1 cellular context compared by ENCODE assay signal in the genomic region with DNA sequence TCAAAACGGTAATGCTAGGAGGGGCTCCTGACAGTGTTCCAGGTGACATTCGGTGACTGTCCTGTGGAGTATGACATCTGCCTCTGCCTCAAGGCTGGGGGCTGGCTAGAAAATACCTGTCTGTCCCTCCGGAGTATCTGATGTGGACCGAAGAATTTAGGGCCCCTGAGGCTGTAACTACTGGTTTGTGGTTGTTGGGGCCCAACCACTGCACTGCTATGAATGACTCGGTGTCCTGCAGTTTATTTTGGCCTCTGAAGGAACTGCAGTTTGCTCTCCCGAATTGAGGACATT.
TF ChIP-seq lines count a peak whose summit lies in the region.

No MANE protein-coding gene starts in this region.

TF ChIP-seq in GM23338, 12 proteins besides CTCF, POLR2A, EP300 and RAD21 (continued from another document):
- TF ChIP-seq, protein P1, sequence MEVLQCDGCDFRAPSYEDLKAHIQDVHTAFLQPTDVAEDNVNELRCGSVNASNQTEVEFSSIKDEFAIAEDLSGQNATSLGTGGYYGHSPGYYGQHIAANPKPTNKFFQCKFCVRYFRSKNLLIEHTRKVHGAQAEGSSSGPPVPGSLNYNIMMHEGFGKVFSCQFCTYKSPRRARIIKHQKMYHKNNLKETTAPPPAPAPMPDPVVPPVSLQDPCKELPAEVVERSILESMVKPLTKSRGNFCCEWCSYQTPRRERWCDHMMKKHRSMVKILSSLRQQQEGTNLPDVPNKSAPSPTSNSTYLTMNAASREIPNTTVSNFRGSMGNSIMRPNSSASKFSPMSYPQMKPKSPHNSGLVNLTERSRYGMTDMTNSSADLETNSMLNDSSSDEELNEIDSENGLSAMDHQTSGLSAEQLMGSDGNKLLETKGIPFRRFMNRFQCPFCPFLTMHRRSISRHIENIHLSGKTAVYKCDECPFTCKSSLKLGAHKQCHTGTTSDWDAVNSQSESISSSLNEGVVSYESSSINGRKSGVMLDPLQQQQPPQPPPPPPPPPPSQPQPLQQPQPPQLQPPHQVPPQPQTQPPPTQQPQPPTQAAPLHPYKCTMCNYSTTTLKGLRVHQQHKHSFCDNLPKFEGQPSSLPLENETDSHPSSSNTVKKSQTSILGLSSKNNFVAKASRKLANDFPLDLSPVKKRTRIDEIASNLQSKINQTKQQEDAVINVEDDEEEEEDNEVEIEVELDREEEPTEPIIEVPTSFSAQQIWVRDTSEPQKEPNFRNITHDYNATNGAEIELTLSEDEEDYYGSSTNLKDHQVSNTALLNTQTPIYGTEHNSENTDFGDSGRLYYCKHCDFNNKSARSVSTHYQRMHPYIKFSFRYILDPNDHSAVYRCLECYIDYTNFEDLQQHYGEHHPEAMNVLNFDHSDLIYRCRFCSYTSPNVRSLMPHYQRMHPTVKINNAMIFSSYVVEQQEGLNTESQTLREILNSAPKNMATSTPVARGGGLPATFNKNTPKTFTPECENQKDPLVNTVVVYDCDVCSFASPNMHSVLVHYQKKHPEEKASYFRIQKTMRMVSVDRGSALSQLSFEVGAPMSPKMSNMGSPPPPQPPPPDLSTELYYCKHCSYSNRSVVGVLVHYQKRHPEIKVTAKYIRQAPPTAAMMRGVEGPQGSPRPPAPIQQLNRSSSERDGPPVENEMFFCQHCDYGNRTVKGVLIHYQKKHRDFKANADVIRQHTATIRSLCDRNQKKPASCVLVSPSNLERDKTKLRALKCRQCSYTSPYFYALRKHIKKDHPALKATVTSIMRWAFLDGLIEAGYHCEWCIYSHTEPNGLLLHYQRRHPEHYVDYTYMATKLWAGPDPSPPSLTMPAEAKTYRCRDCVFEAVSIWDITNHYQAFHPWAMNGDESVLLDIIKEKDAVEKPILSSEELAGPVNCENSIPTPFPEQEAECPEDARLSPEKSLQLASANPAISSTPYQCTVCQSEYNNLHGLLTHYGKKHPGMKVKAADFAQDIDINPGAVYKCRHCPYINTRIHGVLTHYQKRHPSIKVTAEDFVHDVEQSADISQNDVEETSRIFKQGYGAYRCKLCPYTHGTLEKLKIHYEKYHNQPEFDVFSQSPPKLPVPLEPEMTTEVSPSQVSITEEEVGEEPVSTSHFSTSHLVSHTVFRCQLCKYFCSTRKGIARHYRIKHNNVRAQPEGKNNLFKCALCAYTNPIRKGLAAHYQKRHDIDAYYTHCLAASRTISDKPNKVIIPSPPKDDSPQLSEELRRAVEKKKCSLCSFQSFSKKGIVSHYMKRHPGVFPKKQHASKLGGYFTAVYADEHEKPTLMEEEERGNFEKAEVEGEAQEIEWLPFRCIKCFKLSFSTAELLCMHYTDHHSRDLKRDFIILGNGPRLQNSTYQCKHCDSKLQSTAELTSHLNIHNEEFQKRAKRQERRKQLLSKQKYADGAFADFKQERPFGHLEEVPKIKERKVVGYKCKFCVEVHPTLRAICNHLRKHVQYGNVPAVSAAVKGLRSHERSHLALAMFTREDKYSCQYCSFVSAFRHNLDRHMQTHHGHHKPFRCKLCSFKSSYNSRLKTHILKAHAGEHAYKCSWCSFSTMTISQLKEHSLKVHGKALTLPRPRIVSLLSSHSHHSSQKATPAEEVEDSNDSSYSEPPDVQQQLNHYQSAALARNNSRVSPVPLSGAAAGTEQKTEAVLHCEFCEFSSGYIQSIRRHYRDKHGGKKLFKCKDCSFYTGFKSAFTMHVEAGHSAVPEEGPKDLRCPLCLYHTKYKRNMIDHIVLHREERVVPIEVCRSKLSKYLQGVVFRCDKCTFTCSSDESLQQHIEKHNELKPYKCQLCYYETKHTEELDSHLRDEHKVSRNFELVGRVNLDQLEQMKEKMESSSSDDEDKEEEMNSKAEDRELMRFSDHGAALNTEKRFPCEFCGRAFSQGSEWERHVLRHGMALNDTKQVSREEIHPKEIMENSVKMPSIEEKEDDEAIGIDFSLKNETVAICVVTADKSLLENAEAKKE (CRISPR knock-in tag; IDR thresholded peaks at IDR 0.05) = no peak
- TF ChIP-seq EZH2phosphoT487 (IDR thresholded peaks at IDR 0.05; ENCODE audit: unreplicated experiment) = no peak
- TF ChIP-seq ZNF331 (CRISPR knock-in tag; IDR thresholded peaks at IDR 0.05; ENCODE audit: low read depth) = no peak
- no peak for TF ChIP-seq NANOG (IDR thresholded peaks at IDR 0.05; ENCODE audit: borderline replicate concordance)
- no peak for TF ChIP-seq EZH2 (IDR thresholded peaks at IDR 0.05; ENCODE audit: low read depth, unreplicated experiment)
- TF ChIP-seq, protein P2, sequence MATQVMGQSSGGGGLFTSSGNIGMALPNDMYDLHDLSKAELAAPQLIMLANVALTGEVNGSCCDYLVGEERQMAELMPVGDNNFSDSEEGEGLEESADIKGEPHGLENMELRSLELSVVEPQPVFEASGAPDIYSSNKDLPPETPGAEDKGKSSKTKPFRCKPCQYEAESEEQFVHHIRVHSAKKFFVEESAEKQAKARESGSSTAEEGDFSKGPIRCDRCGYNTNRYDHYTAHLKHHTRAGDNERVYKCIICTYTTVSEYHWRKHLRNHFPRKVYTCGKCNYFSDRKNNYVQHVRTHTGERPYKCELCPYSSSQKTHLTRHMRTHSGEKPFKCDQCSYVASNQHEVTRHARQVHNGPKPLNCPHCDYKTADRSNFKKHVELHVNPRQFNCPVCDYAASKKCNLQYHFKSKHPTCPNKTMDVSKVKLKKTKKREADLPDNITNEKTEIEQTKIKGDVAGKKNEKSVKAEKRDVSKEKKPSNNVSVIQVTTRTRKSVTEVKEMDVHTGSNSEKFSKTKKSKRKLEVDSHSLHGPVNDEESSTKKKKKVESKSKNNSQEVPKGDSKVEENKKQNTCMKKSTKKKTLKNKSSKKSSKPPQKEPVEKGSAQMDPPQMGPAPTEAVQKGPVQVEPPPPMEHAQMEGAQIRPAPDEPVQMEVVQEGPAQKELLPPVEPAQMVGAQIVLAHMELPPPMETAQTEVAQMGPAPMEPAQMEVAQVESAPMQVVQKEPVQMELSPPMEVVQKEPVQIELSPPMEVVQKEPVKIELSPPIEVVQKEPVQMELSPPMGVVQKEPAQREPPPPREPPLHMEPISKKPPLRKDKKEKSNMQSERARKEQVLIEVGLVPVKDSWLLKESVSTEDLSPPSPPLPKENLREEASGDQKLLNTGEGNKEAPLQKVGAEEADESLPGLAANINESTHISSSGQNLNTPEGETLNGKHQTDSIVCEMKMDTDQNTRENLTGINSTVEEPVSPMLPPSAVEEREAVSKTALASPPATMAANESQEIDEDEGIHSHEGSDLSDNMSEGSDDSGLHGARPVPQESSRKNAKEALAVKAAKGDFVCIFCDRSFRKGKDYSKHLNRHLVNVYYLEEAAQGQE (IDR thresholded peaks at IDR 0.05; ENCODE audit: unreplicated experiment) = no peak
- no peak for TF ChIP-seq POLR2AphosphoS5 (IDR thresholded peaks at IDR 0.05; ENCODE audit: low read depth)
- no peak for TF ChIP-seq ZNF114 (CRISPR knock-in tag; IDR thresholded peaks at IDR 0.05)
- no peak for TF ChIP-seq STAT1 (IDR thresholded peaks at IDR 0.05; ENCODE audit: unreplicated experiment)
- no peak for TF ChIP-seq CREB1 (CRISPR knock-in tag; IDR thresholded peaks at IDR 0.05; ENCODE audit: low read depth)
